In genomic region chr12:108319277-108320234, GRCh38 we compare ENCODE assay signal across 1 cellular context.
A peak's percentile ranks its signal among the peaks of the same experiment; 100 is the strongest.
TF ChIP-seq lines count a peak whose summit lies in the region.

No MANE protein-coding gene starts in this region.

TF ChIP-seq in K562, 482 proteins besides CTCF, POLR2A, EP300 and RAD21:
- TF ChIP-seq RAD51 (IDR thresholded peaks at IDR 0.05; ENCODE audit: borderline replicate concordance, low read depth) (no peak), CLOCK (CRISPR knock-in tag; IDR thresholded peaks at IDR 0.05; ENCODE audit: borderline replicate concordance) (no peak), BCOR (IDR thresholded peaks at IDR 0.05) (peak; percentile 78), RFX1 (IDR thresholded peaks at IDR 0.05) (no peak), FOXA3 (CRISPR knock-in tag; conservative IDR thresholded peaks at IDR 0.05 in 1 of 2, IDR thresholded peaks at IDR 0.05 in 1 of 2) (no peak), ZFP36 (IDR thresholded peaks at IDR 0.05; ENCODE audit: low read depth, low read length, partially characterized antibody) (peak; percentile 33), SAFB2 (IDR thresholded peaks at IDR 0.05; ENCODE audit: borderline replicate concordance, low read depth, low read length, severe bottlenecking) (no peak), RBM25 (IDR thresholded peaks at IDR 0.05; ENCODE audit: low read depth, low read length, severe bottlenecking) (peak; percentile 97), ZNF639 (CRISPR knock-in tag; conservative IDR thresholded peaks at IDR 0.05 in 1 of 2, IDR thresholded peaks at IDR 0.05 in 1 of 2) (no peak), AFF1 (IDR thresholded peaks at IDR 0.05; ENCODE audit: low read depth in 1 of 2, partially characterized antibody in 2 of 2) (no peak), FIP1L1 (IDR thresholded peaks at IDR 0.05; ENCODE audit: low read depth, low read length, poor library complexity, severe bottlenecking) (no peak), ADNP (tag; IDR thresholded peaks at IDR 0.05) (0 out of 2 replicates have a peak, but pooled peaks have one; percentile 27), BHLHE40 (IDR thresholded peaks at IDR 0.05; ENCODE audit: low read length) (no peak), KDM1A (IDR thresholded peaks at IDR 0.05) (0 out of 4 replicates have a peak, but pooled peaks of 1 of the 2 experiments have one; percentile 22), SMARCA5 (IDR thresholded peaks at IDR 0.05) (peak; percentile 60; the same call in 1 of the 2 replicates)
TF ChIP-seq in K562: peak in this region for 6.
